11 cellular contexts compared by ENCODE assay signal in genomic region chr17:2011421-2012371, GRCh38. TPM values are rescaled to one million over a fixed set of nuclear protein-coding genes. Genes with fewer than 3 reads are reported as not detected.
DNase-seq lines count a peak whose midpoint lies in the region; ATAC-seq and TF ChIP-seq lines count a peak whose summit lies in the region.
"Had no signal": no experiment of that assay in that cellular context is flagged by ENCODE, and none has a peak within 500 bp of the region (broad histone marks: within the 10 kb centered on the region; RNA-seq: fewer than 3 reads in every experiment).

No MANE protein-coding gene starts in this region.

- no peak for ATAC-seq in HG03039 (IDR thresholded peaks at IDR 0.05; ENCODE audit: unreplicated experiment)

- DNase-seq in AG08396 (ENCODE audit: low spot score) (peak; percentile 75), LNCaP clone FGC (ENCODE audit: low read depth) (peak; percentile 93), dedifferentiated amniotic fluid mesenchymal stem cell (ENCODE audit: extremely low spot score) (peak; percentile 46), mucosa of gallbladder (ENCODE audit: low spot score) (peak; percentile 41), NOMO-1 treated with DMSO at 0.1 percent for 48 hours (lab: John Stamatoyannopoulos, UW; ENCODE audit: unreplicated experiment) (no peak), NCI-H2227 (lab: John Stamatoyannopoulos, UW; ENCODE audit: unreplicated experiment) (no peak), GM10266 (ENCODE audit: extremely low spot score) (no peak)
- DNase-seq: activated effector memory CD4-positive, alpha-beta T cell treated with Interleukin-2 at 50 U/mL for 16 hours; CD4-positive, alpha-beta memory T cell; NCI-H774 had no signal

- H3K4me3 ChIP-seq in LNCaP clone FGC (ENCODE audit: low read depth, low read length), result peak overlapping the region; percentile 19; the same call in 1 of the 2 replicates

- TF ChIP-seq CTCF in LNCaP clone FGC (IDR thresholded peaks at IDR 0.05; ENCODE audit: control insufficient read depth, extremely low read depth, insufficient read depth) (no peak), GM10266 (IDR thresholded peaks at IDR 0.05; ENCODE audit: control insufficient read depth, insufficient read depth, low read depth, missing control alignments) (no peak)

RNA-seq across cellular contexts. Expression of gene RTN4RL1, which starts 13.4 kb away (rescaled TPM):
- total RNA-seq in mucosa of gallbladder, result 9.3 TPM

RNA-seq across cellular contexts. Expression of gene DPH1, which starts 18.3 kb away (rescaled TPM):
- 51.5 TPM for total RNA-seq in mucosa of gallbladder

RNA-seq across cellular contexts. Expression of gene OVCA2, which starts 30.1 kb away (rescaled TPM):
- 31.8 TPM for total RNA-seq in mucosa of gallbladder

RNA-seq across cellular contexts. Expression of gene HIC1, which starts 43.2 kb away (rescaled TPM):
- 20.8 TPM for total RNA-seq in mucosa of gallbladder

Comparison
In these comparisons a context has a peak if more than half of its experiments do, and no peak if none do; other contexts are left out.
1. DNase-seq: peak in AG08396 (single experiment), LNCaP clone FGC (single experiment), dedifferentiated amniotic fluid mesenchymal stem cell (single experiment) and mucosa of gallbladder (single experiment); none in NOMO-1 treated with DMSO at 0.1 percent for 48 hours (single experiment), NCI-H2227 (single experiment) and GM10266 (single experiment).